ENCODE assay signal across 29 cellular contexts in the genomic region with DNA sequence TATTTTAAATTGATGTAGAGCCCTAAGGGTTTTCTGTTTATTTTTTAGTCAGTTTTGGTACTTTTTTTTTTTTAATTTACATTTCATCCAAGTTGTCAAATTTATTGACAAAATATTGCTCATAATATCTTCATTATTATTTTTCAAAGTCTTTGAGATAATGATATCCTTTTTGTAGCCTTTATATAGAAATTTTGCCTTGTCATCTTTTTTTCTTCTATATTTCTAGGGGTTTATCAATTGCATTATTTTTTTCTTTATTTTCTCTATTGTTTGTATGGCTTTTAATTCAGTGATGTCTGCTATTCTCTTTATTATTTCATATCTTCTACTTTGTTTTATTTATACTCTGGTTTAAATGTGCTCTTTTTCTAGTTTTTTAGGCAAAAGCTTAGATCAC.
"Had no signal": no experiment of that assay in that cellular context is flagged by ENCODE, and none has a peak within 500 bp of the region (broad histone marks: within the 10 kb centered on the region; RNA-seq: fewer than 3 reads in every experiment).

No MANE protein-coding gene starts in this region.

- H3K4me1 ChIP-seq: esophagus squamous epithelium had no signal

- H3K36me3 Mint-ChIP-seq: activated naive CD4-positive, alpha-beta T cell treated with anti-CD3 and anti-CD28 coated beads, Interleukin-2, amount 10 ng/mL, durations not matched to agents 7 days and 5 days; activated naive CD8-positive, alpha-beta T cell had no signal

- ATAC-seq: activated CD4-positive, alpha-beta T cell treated with anti-CD3 and anti-CD28 coated beads for 36 hours; activated T-cell treated with anti-CD3 and anti-CD28 coated beads, Interleukin-2, amount 50 U/mL, for 72 hours had no signal

- H3K36me3 ChIP-seq: brain microvascular endothelial cell, esophagus squamous epithelium had no signal

- H3K27ac Mint-ChIP-seq: activated CD4-positive, alpha-beta memory T cell treated with anti-CD3 and anti-CD28 coated beads, Interleukin-2, amount 10 ng/mL, durations not matched to agents 7 days and 5 days; activated CD4-positive, alpha-beta T cell treated with anti-CD3 and anti-CD28 coated beads for 36 hours; activated CD4-positive, alpha-beta T cell treated with anti-CD3 and anti-CD28 coated beads, Interleukin-2, amount 10 ng/mL, durations not matched to agents 24 days and 14 days; activated naive CD4-positive, alpha-beta T cell treated with anti-CD3 and anti-CD28 coated beads, Interleukin-2, amount 10 ng/mL, durations not matched to agents 7 days and 5 days; activated naive CD8-positive, alpha-beta T cell; activated T-cell treated with anti-CD3 and anti-CD28 coated beads, Interleukin-2, amount 50 U/mL, for 24 hours; activated T-cell treated with anti-CD3 and anti-CD28 coated beads, Interleukin-2, amount 50 U/mL, for 72 hours; dendritic cell treated with granulocyte-macrophage colony-stimulating factor and Interleukin-4, amounts not matched to agents 40 ng/mL and 50 ng/mL, for 4 days; endodermal cell had no signal

- H3K27me3 Mint-ChIP-seq: activated CD4-positive, alpha-beta memory T cell treated with anti-CD3 and anti-CD28 coated beads, Interleukin-2, amount 10 ng/mL, durations not matched to agents 7 days and 5 days; activated CD4-positive, alpha-beta T cell treated with anti-CD3 and anti-CD28 coated beads for 36 hours; activated CD4-positive, alpha-beta T cell treated with anti-CD3 and anti-CD28 coated beads, Interleukin-2, amount 10 ng/mL, durations not matched to agents 24 days and 14 days; activated naive CD4-positive, alpha-beta T cell treated with anti-CD3 and anti-CD28 coated beads, Interleukin-2, amount 10 ng/mL, durations not matched to agents 7 days and 5 days; activated naive CD8-positive, alpha-beta T cell; activated T-cell treated with anti-CD3 and anti-CD28 coated beads, Interleukin-2, amount 50 U/mL, for 24 hours; central memory CD8-positive, alpha-beta T cell; dendritic cell treated with granulocyte-macrophage colony-stimulating factor and Interleukin-4, amounts not matched to agents 40 ng/mL and 50 ng/mL, for 4 days had no signal

- H3K27ac ChIP-seq: brain microvascular endothelial cell, coronary artery, dorsolateral prefrontal cortex, esophagus squamous epithelium had no signal

- H3K4me1 Mint-ChIP-seq: activated CD4-positive, alpha-beta memory T cell treated with anti-CD3 and anti-CD28 coated beads, Interleukin-2, amount 10 ng/mL, durations not matched to agents 7 days and 5 days; activated CD4-positive, alpha-beta T cell treated with anti-CD3 and anti-CD28 coated beads, Interleukin-2, amount 10 ng/mL, durations not matched to agents 24 days and 14 days; activated naive CD4-positive, alpha-beta T cell treated with anti-CD3 and anti-CD28 coated beads, Interleukin-2, amount 10 ng/mL, durations not matched to agents 7 days and 5 days had no signal

- FAIRE-seq: astrocyte, bronchial epithelial cell had no signal

- H3K27me3 ChIP-seq: brain microvascular endothelial cell, dorsolateral prefrontal cortex, esophagus squamous epithelium had no signal

- H3K9me3 Mint-ChIP-seq: activated CD4-positive, alpha-beta memory T cell treated with anti-CD3 and anti-CD28 coated beads, Interleukin-2, amount 10 ng/mL, durations not matched to agents 7 days and 5 days; activated CD4-positive, alpha-beta T cell treated with anti-CD3 and anti-CD28 coated beads, Interleukin-2, amount 10 ng/mL, durations not matched to agents 24 days and 14 days; activated naive CD4-positive, alpha-beta T cell treated with anti-CD3 and anti-CD28 coated beads, Interleukin-2, amount 10 ng/mL, durations not matched to agents 7 days and 5 days; activated T-cell treated with anti-CD3 and anti-CD28 coated beads, Interleukin-2, amount 50 U/mL, for 24 hours; activated T-cell treated with anti-CD3 and anti-CD28 coated beads, Interleukin-2, amount 50 U/mL, for 72 hours; central memory CD8-positive, alpha-beta T cell; dendritic cell treated with granulocyte-macrophage colony-stimulating factor and Interleukin-4, amounts not matched to agents 40 ng/mL and 50 ng/mL, for 4 days; endodermal cell had no signal

- H3K4me3 Mint-ChIP-seq: activated CD4-positive, alpha-beta memory T cell treated with anti-CD3 and anti-CD28 coated beads, Interleukin-2, amount 10 ng/mL, durations not matched to agents 7 days and 5 days; activated CD4-positive, alpha-beta T cell treated with anti-CD3 and anti-CD28 coated beads for 36 hours; activated CD4-positive, alpha-beta T cell treated with anti-CD3 and anti-CD28 coated beads, Interleukin-2, amount 10 ng/mL, durations not matched to agents 24 days and 14 days; activated naive CD4-positive, alpha-beta T cell treated with anti-CD3 and anti-CD28 coated beads, Interleukin-2, amount 10 ng/mL, durations not matched to agents 7 days and 5 days; activated naive CD8-positive, alpha-beta T cell; activated T-cell treated with anti-CD3 and anti-CD28 coated beads, Interleukin-2, amount 50 U/mL, for 24 hours; activated T-cell treated with anti-CD3 and anti-CD28 coated beads, Interleukin-2, amount 50 U/mL, for 72 hours; central memory CD8-positive, alpha-beta T cell; dendritic cell treated with granulocyte-macrophage colony-stimulating factor and Interleukin-4, amounts not matched to agents 40 ng/mL and 50 ng/mL, for 4 days; endodermal cell had no signal

- H3K9me3 ChIP-seq: esophagus squamous epithelium had no signal

- DNase-seq: activated CD4-positive, alpha-beta memory T cell treated with anti-CD3 and anti-CD28 coated beads, Interleukin-2, amount 10 ng/mL, durations not matched to agents 7 days and 5 days; activated CD4-positive, alpha-beta T cell treated with anti-CD3 and anti-CD28 coated beads for 36 hours; activated CD4-positive, alpha-beta T cell treated with anti-CD3 and anti-CD28 coated beads, Interleukin-2, amount 10 ng/mL, durations not matched to agents 24 days and 14 days; activated CD4-positive, CD25-positive, alpha-beta regulatory T cell; activated CD4-positive, CD25-positive, alpha-beta regulatory T cell treated with anti-CD3 and anti-CD28 coated beads, Interleukin-2, amount 50 U/mL, for 72 hours; activated CD8-positive, alpha-beta memory T cell treated with anti-CD3 and anti-CD28 coated beads, Interleukin-2, amount 50 U/mL, for 48 hours; activated gamma-delta T cell; activated naive CD4-positive, alpha-beta T cell; activated naive CD4-positive, alpha-beta T cell treated with anti-CD3 and anti-CD28 coated beads, Interleukin-2, amount 10 ng/mL, durations not matched to agents 7 days and 5 days; activated T-cell treated with anti-CD3 and anti-CD28 coated beads for 4 hours; activated T-cell treated with anti-CD3 and anti-CD28 coated beads, Interleukin-2, amount 50 U/mL, for 24 hours; activated T-cell treated with anti-CD3 and anti-CD28 coated beads, Interleukin-2, amount 50 U/mL, for 72 hours; amniotic stem cell; anterior cingulate cortex; brain microvascular endothelial cell; dorsolateral prefrontal cortex; effector memory CD4-positive, alpha-beta T cell; endodermal cell; erythroblast; esophagus squamous epithelium; foreskin melanocyte; head of caudate nucleus; T-helper 2 cell had no signal

- H3K4me3 ChIP-seq: coronary artery, dorsolateral prefrontal cortex, esophagus squamous epithelium had no signal
